Comparison of ENCODE assay signal across 11 cellular contexts in genomic region chr1:78678324-78678723, GRCh38. TPM values are rescaled to one million over a fixed set of nuclear protein-coding genes. Genes with fewer than 3 reads are reported as not detected.
DNase-seq lines count a peak whose midpoint lies in the region; ATAC-seq and TF ChIP-seq lines count a peak whose summit lies in the region.
"Had no signal": no experiment of that assay in that cellular context is flagged by ENCODE, and none has a peak within 500 bp of the region (broad histone marks: within the 10 kb centered on the region; RNA-seq: fewer than 3 reads in every experiment).

No MANE protein-coding gene starts in this region.

- ATAC-seq in GM19395 (IDR thresholded peaks at IDR 0.05; ENCODE audit: unreplicated experiment), result peak; percentile 89
- ATAC-seq in HG02938 (IDR thresholded peaks at IDR 0.05; ENCODE audit: unreplicated experiment), result peak; percentile 85
- no peak for ATAC-seq in HG02840 (IDR thresholded peaks at IDR 0.05; ENCODE audit: low FRiP score, unreplicated experiment)

- TF ChIP-seq POLR2A in erythroblast (IDR thresholded peaks at IDR 0.05; ENCODE audit: low read length), result no peak

- DNase-seq in GM13977 (ENCODE audit: low spot score), result peak; percentile 5
- DNase-seq in M059J (ENCODE audit: low read depth), result peak; percentile 17
- no peak for DNase-seq in NCI-H446 (lab: John Stamatoyannopoulos, UW)
- no peak for DNase-seq in cardiac septum (ENCODE audit: low spot score)
- no peak for DNase-seq in erythroblast (lab: John Stamatoyannopoulos, UW)
- DNase-seq: naive B cell; NCI-H146; stimulated activated CD4-positive, alpha-beta T cell treated with anti-CD3 and anti-CD28 coated beads, Interleukin-1b, Interleukin-23, amount 100 ng/mL, for 48 hours had no signal

- intact Hi-C loops in cardiac septum (cut with DNase I), result loop anchor here (1.0 to 5.0 kb wide), 3 partner anchors 62 to 546 kb away; no protein-coding TSS in a partner anchor

- no peak for TF ChIP-seq CTCF in GM13977 (IDR thresholded peaks at IDR 0.05; ENCODE audit: extremely low read depth, insufficient read depth, missing control alignments)

- in situ Hi-C loops in GM13977 (cut with MboI; ENCODE audit: low pct_unique_long_range_greater_than_20kb, low sequenced_read_pairs, unreplicated experiment), result no loop called here

RNA-seq across cellular contexts. Expression of gene IFI44, which starts 28.7 kb away (rescaled TPM):
- 536 and 601 TPM in 2 replicates for total RNA-seq in M059J (2014; rRNA removed; shearing (Covaris generic))
- 8.2 TPM for total RNA-seq in cardiac septum

RNA-seq across cellular contexts. Expression of gene IFI44L, which starts 58.1 kb away (rescaled TPM):
- 500 and 556 TPM in 2 replicates for total RNA-seq in M059J (2014; rRNA removed; shearing (Covaris generic))
- total RNA-seq in cardiac septum, result 8.5 TPM

Comparison
In these comparisons a context has a peak if more than half of its experiments do, and no peak if none do; other contexts are left out.
1. DNase-seq: peak in GM13977 (single experiment) and M059J (single experiment); none in NCI-H446 (0 of 2), cardiac septum (single experiment) and erythroblast (0 of 2).
2. RNA of gene IFI44, which starts 28.7 kb away (total RNA-seq): 536 to 601 TPM in M059J; 8.2 TPM in cardiac septum (single experiment); every median in the first group is over 10 times any median in the second.
3. RNA of gene IFI44L, which starts 58.1 kb away (total RNA-seq): 500 to 556 TPM in M059J; 8.5 TPM in cardiac septum (single experiment); every median in the first group is over 10 times any median in the second.